1 cellular context compared by ENCODE assay signal in the genomic region with DNA sequence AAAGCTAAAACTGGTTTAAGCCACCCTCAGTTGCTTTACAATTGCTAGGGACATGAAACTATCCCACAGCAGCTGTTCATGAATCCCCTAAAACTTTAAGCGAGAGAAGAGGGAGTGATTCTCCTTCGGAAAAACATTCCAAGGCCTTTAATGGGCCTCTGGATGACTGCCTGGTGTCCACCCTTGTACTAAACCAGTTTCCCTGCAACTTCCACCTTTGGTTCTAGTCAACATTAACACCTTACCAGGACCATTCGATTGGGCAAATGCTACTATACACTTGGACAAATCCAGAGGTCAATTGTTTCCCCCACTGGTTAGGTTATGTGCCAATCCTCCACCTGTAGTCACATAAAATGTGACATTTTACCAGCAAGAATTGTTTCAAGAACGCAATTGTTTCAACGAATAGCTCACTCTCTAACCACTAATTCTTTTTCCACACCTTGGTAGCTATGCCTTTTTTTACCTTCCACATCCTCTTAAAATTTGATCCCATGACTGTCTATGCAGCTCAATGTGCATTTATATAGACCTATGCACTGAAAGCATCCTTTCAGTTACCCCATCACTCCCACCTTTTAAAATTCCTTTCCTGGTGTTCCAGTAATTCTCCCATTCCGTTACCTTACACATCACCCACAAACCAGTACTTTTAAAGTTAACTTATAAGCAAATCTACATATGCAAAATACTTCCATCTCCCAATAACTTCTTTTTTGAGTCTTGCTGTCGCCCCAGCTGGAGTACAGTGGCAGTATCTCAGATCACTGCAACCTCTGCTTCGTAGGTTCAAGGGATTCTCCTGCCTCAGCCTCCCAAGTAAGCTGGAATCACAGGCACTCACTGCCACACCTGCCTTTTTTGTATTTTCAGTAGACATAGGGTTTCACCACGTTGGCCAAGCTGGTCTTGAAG.
TF ChIP-seq lines count a peak whose summit lies in the region.

No MANE protein-coding gene starts in this region.

TF ChIP-seq in H1, 55 proteins besides CTCF, POLR2A, EP300 and RAD21 (continued from another document):
- TF ChIP-seq TEAD4 (IDR thresholded peaks at IDR 0.05; ENCODE audit: low read depth, low read length) (no peak), ZNF274 (IDR thresholded peaks at IDR 0.05; ENCODE audit: borderline replicate concordance, extremely low read depth, low read length) (no peak), CHD2 (IDR thresholded peaks at IDR 0.05; ENCODE audit: low read length) (0 out of 2 replicates have a peak, but pooled peaks have one; percentile 3), YY1 (IDR thresholded peaks at IDR 0.05; ENCODE audit: low read depth, low read length) (no peak), CHD7 (IDR thresholded peaks at IDR 0.05; ENCODE audit: insufficient replicate concordance, low read length) (no peak), POLR2AphosphoS5 (IDR thresholded peaks at IDR 0.05; ENCODE audit: low read depth, low read length) (peak; percentile 90), ASH2L (IDR thresholded peaks at IDR 0.05; ENCODE audit: low read length) (no peak), KDM1A (IDR thresholded peaks at IDR 0.05; ENCODE audit: borderline replicate concordance, low read length) (no peak), FOSL1 (IDR thresholded peaks at IDR 0.05; ENCODE audit: insufficient read depth, low read depth, low read length) (no peak), SRF (IDR thresholded peaks at IDR 0.05; ENCODE audit: low read depth, low read length) (no peak), MAFK (IDR thresholded peaks at IDR 0.05; ENCODE audit: low read depth, low read length) (0 out of 2 replicates have a peak, but pooled peaks have one; percentile 14), SIN3A (conservative IDR thresholded peaks at IDR 0.05 in 1 of 2, IDR thresholded peaks at IDR 0.05 in 1 of 2; ENCODE audit: low read depth in 1 of 2, low read length in 2 of 2) (0 out of 4 replicates have a peak, but pooled peaks of 1 of the 2 experiments have one; percentile 75), NRF1 (IDR thresholded peaks at IDR 0.05; ENCODE audit: low read depth, low read length) (peak; percentile 22; the same call in 1 of the 2 replicates), NANOG (IDR thresholded peaks at IDR 0.05; ENCODE audit: insufficient read depth, low read depth, low read length, poor library complexity, severe bottlenecking) (no peak), JUN (IDR thresholded peaks at IDR 0.05; ENCODE audit: low read depth, low read length) (no peak), SIRT6 (IDR thresholded peaks at IDR 0.05; ENCODE audit: low read length) (peak; percentile 17), GTF2F1 (IDR thresholded peaks at IDR 0.05; ENCODE audit: borderline replicate concordance, low read depth, low read length) (no peak), KDM4A (IDR thresholded peaks at IDR 0.05; ENCODE audit: low read depth, low read length, severe bottlenecking) (no peak), SAP30 (IDR thresholded peaks at IDR 0.05; ENCODE audit: insufficient read depth, insufficient replicate concordance, low read length) (no peak)
- TF ChIP-seq, protein P1, sequence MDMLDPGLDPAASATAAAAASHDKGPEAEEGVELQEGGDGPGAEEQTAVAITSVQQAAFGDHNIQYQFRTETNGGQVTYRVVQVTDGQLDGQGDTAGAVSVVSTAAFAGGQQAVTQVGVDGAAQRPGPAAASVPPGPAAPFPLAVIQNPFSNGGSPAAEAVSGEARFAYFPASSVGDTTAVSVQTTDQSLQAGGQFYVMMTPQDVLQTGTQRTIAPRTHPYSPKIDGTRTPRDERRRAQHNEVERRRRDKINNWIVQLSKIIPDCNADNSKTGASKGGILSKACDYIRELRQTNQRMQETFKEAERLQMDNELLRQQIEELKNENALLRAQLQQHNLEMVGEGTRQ (IDR thresholded peaks at IDR 0.05; ENCODE audit: low read length) = no peak
TF ChIP-seq in H1: peak in this region for 9.
